ENCODE assay signal across 26 cellular contexts in the genomic region with DNA sequence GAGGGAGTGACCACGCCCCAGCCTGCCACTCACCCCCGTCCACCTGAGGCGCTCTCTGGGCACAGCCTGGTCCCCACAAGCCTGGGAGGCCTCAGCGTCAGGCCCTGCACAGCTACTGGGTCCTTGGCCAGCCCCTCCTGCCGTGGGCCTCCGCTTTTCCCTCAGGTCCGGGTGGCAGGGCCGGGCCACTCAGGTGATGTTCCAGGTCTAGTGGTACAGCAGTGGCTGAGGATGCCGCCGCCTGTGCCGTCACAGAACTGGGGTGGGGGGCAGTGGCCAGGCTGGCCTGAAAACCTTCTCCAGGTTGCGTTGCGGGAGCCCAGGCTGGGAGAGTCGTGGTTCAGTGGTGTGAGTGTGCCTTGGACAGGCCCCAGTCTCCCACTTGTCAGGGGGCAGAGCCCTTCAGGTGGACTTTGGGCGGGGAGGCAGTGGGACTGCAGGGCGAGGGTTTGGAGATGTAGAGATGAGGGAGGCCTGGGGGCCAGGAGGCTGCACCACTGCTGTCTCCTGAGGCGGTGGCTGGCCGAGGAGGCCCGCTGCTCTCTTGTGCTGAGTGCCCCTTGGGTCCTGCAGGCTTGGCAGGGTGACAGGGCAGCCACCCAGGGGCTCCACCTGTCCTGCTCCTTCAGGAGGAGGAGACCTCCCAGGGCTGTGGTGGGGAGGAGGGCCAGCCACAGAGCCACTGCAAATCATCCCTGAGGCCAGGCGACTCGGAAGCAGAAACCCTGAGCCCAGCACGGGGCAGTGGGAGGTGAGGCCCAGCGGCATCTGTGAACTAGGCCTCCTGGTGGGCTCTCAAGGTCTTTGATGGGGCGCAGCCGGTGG.
"Had no signal": no experiment of that assay in that cellular context is flagged by ENCODE, and none has a peak within 500 bp of the region (broad histone marks: within the 10 kb centered on the region; RNA-seq: fewer than 3 reads in every experiment).

No MANE protein-coding gene starts in this region.

- H3K4me3 Mint-ChIP-seq: activated CD4-positive, alpha-beta memory T cell treated with anti-CD3 and anti-CD28 coated beads, Interleukin-2, amount 10 ng/mL, durations not matched to agents 7 days and 5 days; activated CD4-positive, alpha-beta T cell treated with anti-CD3 and anti-CD28 coated beads, Interleukin-2, amount 10 ng/mL, durations not matched to agents 24 days and 14 days; activated naive CD4-positive, alpha-beta T cell treated with anti-CD3 and anti-CD28 coated beads, Interleukin-2, amount 50 U/mL, for 24 hours; central memory CD8-positive, alpha-beta T cell; dendritic cell treated with granulocyte-macrophage colony-stimulating factor and Interleukin-4, amounts not matched to agents 40 ng/mL and 50 ng/mL, for 4 days; endodermal cell; naive B cell; nephron progenitor cell; stimulated activated effector memory CD8-positive, alpha-beta T cell treated with anti-CD3 and anti-CD28 coated beads, Interleukin-12 subunit alpha, Interleukin-12 subunit beta, amount 100 ng/mL, for 72 hours; stimulated activated naive CD8-positive, alpha-beta T cell treated with anti-CD3 and anti-CD28 coated beads, Interleukin-15, Interleukin-2, amounts not matched to agents 100 ng/mL and 50 ng/mL, for 24 hours; T-helper 2 cell treated with Interferon-gamma antibody and Interleukin-4, amounts not matched to agents 5 μg/mL and 100 μg/mL, for 36 hours had no signal

- H3K27me3 Mint-ChIP-seq: stimulated activated naive CD8-positive, alpha-beta T cell treated with anti-CD3 and anti-CD28 coated beads, Interleukin-15, Interleukin-2, amounts not matched to agents 100 ng/mL and 50 ng/mL, for 24 hours had no signal

- H3K9me3 Mint-ChIP-seq: activated CD4-positive, alpha-beta memory T cell treated with anti-CD3 and anti-CD28 coated beads, Interleukin-2, amount 10 ng/mL, durations not matched to agents 7 days and 5 days; activated CD4-positive, alpha-beta T cell treated with anti-CD3 and anti-CD28 coated beads, Interleukin-2, amount 10 ng/mL, durations not matched to agents 24 days and 14 days; activated naive CD4-positive, alpha-beta T cell treated with anti-CD3 and anti-CD28 coated beads, Interleukin-2, amount 50 U/mL, for 24 hours; activated T-helper 2 cell treated with anti-CD3 and anti-CD28 coated beads, Interferon-gamma antibody, Interleukin-2, Interleukin-4, amounts not matched to agents 10 μg/mL and 5 μg/mL and 100 μg/mL, durations not matched to agents 14 hours and 24 hours and 36 hours; central memory CD8-positive, alpha-beta T cell; dendritic cell treated with granulocyte-macrophage colony-stimulating factor and Interleukin-4, amounts not matched to agents 40 ng/mL and 50 ng/mL, for 4 days; endodermal cell; naive B cell; nephron progenitor cell; stimulated activated effector memory CD8-positive, alpha-beta T cell treated with anti-CD3 and anti-CD28 coated beads, Interleukin-12 subunit alpha, Interleukin-12 subunit beta, amount 100 ng/mL, for 72 hours; stimulated activated naive CD8-positive, alpha-beta T cell treated with anti-CD3 and anti-CD28 coated beads, Interleukin-15, Interleukin-2, amounts not matched to agents 100 ng/mL and 50 ng/mL, for 24 hours; T-helper 2 cell treated with Interferon-gamma antibody and Interleukin-4, amounts not matched to agents 5 μg/mL and 100 μg/mL, for 36 hours had no signal

- H3K36me3 ChIP-seq: right atrium auricular region, thoracic aorta, uterus had no signal

- H3K4me1 ChIP-seq: parathyroid adenoma had no signal

- H3K4me1 Mint-ChIP-seq: activated CD4-positive, alpha-beta memory T cell treated with anti-CD3 and anti-CD28 coated beads, Interleukin-2, amount 10 ng/mL, durations not matched to agents 7 days and 5 days; activated naive CD4-positive, alpha-beta T cell treated with anti-CD3 and anti-CD28 coated beads, Interleukin-2, amount 50 U/mL, for 24 hours; endodermal cell; nephron progenitor cell had no signal

- H3K4me3 ChIP-seq: gastroesophageal sphincter, right atrium auricular region, thoracic aorta, uterus had no signal

- H3K36me3 Mint-ChIP-seq: activated naive CD4-positive, alpha-beta T cell treated with anti-CD3 and anti-CD28 coated beads, Interleukin-2, amount 50 U/mL, for 24 hours; naive B cell; stimulated activated effector memory CD8-positive, alpha-beta T cell treated with anti-CD3 and anti-CD28 coated beads, Interleukin-12 subunit alpha, Interleukin-12 subunit beta, amount 100 ng/mL, for 72 hours had no signal

- H3K27me3 ChIP-seq: right atrium auricular region, uterus had no signal

- DNase-seq: activated CD4-positive, alpha-beta memory T cell treated with anti-CD3 and anti-CD28 coated beads, Interleukin-2, amount 10 ng/mL, durations not matched to agents 7 days and 5 days; activated CD4-positive, alpha-beta T cell treated with anti-CD3 and anti-CD28 coated beads, Interleukin-2, amount 10 ng/mL, durations not matched to agents 24 days and 14 days; activated CD4-positive, CD25-positive, alpha-beta regulatory T cell treated with anti-CD3 and anti-CD28 coated beads, Interleukin-2, amount 50 U/mL, for 72 hours; activated T-cell treated with anti-CD3 and anti-CD28 coated beads, Interleukin-2, amount 50 U/mL, for 48 hours; endodermal cell; hippocampal formation; left cardiac atrium; naive B cell; nephron progenitor cell; nucleus accumbens; small intestine; stimulated activated CD4-positive, alpha-beta T cell treated with anti-CD3 and anti-CD28 coated beads, Interleukin-4, amount 100 ng/mL, for 24 hours; T-helper 1 cell; trophoblast cell; uterus had no signal

- H3K9ac ChIP-seq: parathyroid adenoma had no signal

- ATAC-seq: gastroesophageal sphincter; stimulated activated effector memory CD8-positive, alpha-beta T cell treated with anti-CD3 and anti-CD28 coated beads, Interleukin-12 subunit alpha, Interleukin-12 subunit beta, amount 100 ng/mL, for 72 hours had no signal

- H3K9me3 ChIP-seq: gastroesophageal sphincter, right atrium auricular region, thoracic aorta, uterus had no signal

- H3K27ac ChIP-seq: gastroesophageal sphincter, parathyroid adenoma, right atrium auricular region, thoracic aorta, uterus had no signal

- H3K27ac Mint-ChIP-seq: activated CD4-positive, alpha-beta memory T cell treated with anti-CD3 and anti-CD28 coated beads, Interleukin-2, amount 10 ng/mL, durations not matched to agents 7 days and 5 days; activated CD4-positive, alpha-beta T cell treated with anti-CD3 and anti-CD28 coated beads, Interleukin-2, amount 10 ng/mL, durations not matched to agents 24 days and 14 days; activated naive CD4-positive, alpha-beta T cell treated with anti-CD3 and anti-CD28 coated beads, Interleukin-2, amount 50 U/mL, for 24 hours; activated T-helper 2 cell treated with anti-CD3 and anti-CD28 coated beads, Interferon-gamma antibody, Interleukin-2, Interleukin-4, amounts not matched to agents 10 μg/mL and 5 μg/mL and 100 μg/mL, durations not matched to agents 14 hours and 24 hours and 36 hours; dendritic cell treated with granulocyte-macrophage colony-stimulating factor and Interleukin-4, amounts not matched to agents 40 ng/mL and 50 ng/mL, for 4 days; endodermal cell; nephron progenitor cell; stimulated activated effector memory CD8-positive, alpha-beta T cell treated with anti-CD3 and anti-CD28 coated beads, Interleukin-12 subunit alpha, Interleukin-12 subunit beta, amount 100 ng/mL, for 72 hours; stimulated activated naive CD8-positive, alpha-beta T cell treated with anti-CD3 and anti-CD28 coated beads, Interleukin-15, Interleukin-2, amounts not matched to agents 100 ng/mL and 50 ng/mL, for 24 hours; T-helper 2 cell treated with Interferon-gamma antibody and Interleukin-4, amounts not matched to agents 5 μg/mL and 100 μg/mL, for 36 hours had no signal
